ENCODE assay signal across 9 cellular contexts in genomic region chr1:212470059-212470458, GRCh38. TPM values are rescaled to one million over a fixed set of nuclear protein-coding genes. Genes with fewer than 3 reads are reported as not detected.
DNase-seq lines count a peak whose midpoint lies in the region; ATAC-seq, FAIRE-seq and TF ChIP-seq lines count a peak whose summit lies in the region.
"Had no signal": no experiment of that assay in that cellular context is flagged by ENCODE, and none has a peak within 500 bp of the region (broad histone marks: within the 10 kb centered on the region; RNA-seq: fewer than 3 reads in every experiment).

No MANE protein-coding gene starts in this region.

- no peaks in the 10 kb centered on the region for H3K4me1 ChIP-seq in smooth muscle cell (ENCODE audit: low read depth)

- FAIRE-seq in H54 (lab: Jason Lieb, UNC) = peak; percentile 84
- FAIRE-seq: endometrium had no signal

- no peaks in the 10 kb centered on the region for H3K9me3 ChIP-seq in smooth muscle cell (replicated peaks; ENCODE audit: low read depth)

- peak overlapping the region; percentile 87 for H3K27ac ChIP-seq in smooth muscle cell (ENCODE audit: low read depth)

- no peaks in the 10 kb centered on the region for H3K27me3 ChIP-seq in smooth muscle cell (ENCODE audit: low read depth)

- no peak for ATAC-seq in GM18505 (IDR thresholded peaks at IDR 0.05; ENCODE audit: unreplicated experiment)

- peak overlapping the region; percentile 76 to 96 (median 95) for H3K27ac Mint-ChIP-seq in brain

- 11% methylated on average over 15 of the region's 15 CpGs for WGBS in smooth muscle cell (ENCODE audit: low lambda C conversion rate)

- no peaks in the 10 kb centered on the region for H3K27me3 Mint-ChIP-seq in brain

- H3F3A ChIP-seq in smooth muscle cell (ENCODE audit: low read depth) = no peaks in the 10 kb centered on the region

- no peaks in the 10 kb centered on the region for H3K9me3 Mint-ChIP-seq in brain

- no peaks in the 10 kb centered on the region for H3K36me3 ChIP-seq in smooth muscle cell (ENCODE audit: low read depth)

- peak overlapping the region; percentile 52 for H3K9ac ChIP-seq in smooth muscle cell (ENCODE audit: low read depth)

- peaks cover 11% of the 10 kb centered on the region for H3K4me1 Mint-ChIP-seq in brain

- no peaks in the 10 kb centered on the region for H3K36me3 Mint-ChIP-seq in brain

- no peaks in the 10 kb centered on the region for H4K20me1 ChIP-seq in smooth muscle cell (ENCODE audit: low read depth)

- no peak overlapping the region for H3K4me3 ChIP-seq in smooth muscle cell

- H3K79me2 ChIP-seq in smooth muscle cell (ENCODE audit: low read depth) = no peaks in the 10 kb centered on the region

- TF ChIP-seq CTCF in brain (conservative IDR thresholded peaks at IDR 0.05) = no peak
- TF ChIP-seq CTCF in smooth muscle cell (IDR thresholded peaks at IDR 0.05; ENCODE audit: borderline replicate concordance, insufficient read depth, poor library complexity, severe bottlenecking) = no peak

- H3K4me2 ChIP-seq in smooth muscle cell = peak overlapping the region; percentile 69

- no peak overlapping the region for H2AFZ ChIP-seq in smooth muscle cell (ENCODE audit: low read depth)

- peak; percentile 92 for DNase-seq in H54 (ENCODE audit: insufficient read length, low spot score)
- DNase-seq in inferior parietal cortex (ENCODE audit: extremely low spot score) = peak; percentile 89
- DNase-seq in smooth muscle cell (lab: John Stamatoyannopoulos, UW; ENCODE audit: unreplicated experiment) = peak; percentile 36
- DNase-seq in NCI-H524 (lab: John Stamatoyannopoulos, UW) = no peak
- no peak for DNase-seq in DMS153 treated with DMSO at 0.1 percent for 48 hours (lab: John Stamatoyannopoulos, UW; ENCODE audit: unreplicated experiment)
- no peak for DNase-seq in DMS114 treated with DMSO at 0.1 percent for 48 hours (lab: John Stamatoyannopoulos, UW; ENCODE audit: unreplicated experiment)

- TF ChIP-seq POLR2A in H54 (IDR thresholded peaks at IDR 0.05; ENCODE audit: low read depth, low read length) (no peak), GM18505 (IDR thresholded peaks at IDR 0.05; ENCODE audit: borderline replicate concordance, extremely low read depth, insufficient read depth, insufficient read length) (no peak)

- H3K4me3 Mint-ChIP-seq in brain = peak overlapping the region in 4 of 5 experiments; percentile 18 to 77 (median 48)

RNA-seq across cellular contexts. Expression of gene NENF, which starts 37.3 kb away (rescaled TPM):
- polyA plus RNA-seq in brain (ENCODE audit: insufficient read depth, low read depth, low replicate concordance) (146 TPM), smooth muscle cell (90.7 and 103 TPM in 2 replicates)
- 53.8 and 53.9 TPM in 2 replicates for total RNA-seq in smooth muscle cell

RNA-seq across cellular contexts. Expression of gene PACC1, which starts 55.4 kb away (rescaled TPM):
- polyA plus RNA-seq in brain (ENCODE audit: insufficient read depth, low read depth, low replicate concordance) (38.4 TPM), smooth muscle cell (8.5 and 10.7 TPM in 2 replicates)
- total RNA-seq in smooth muscle cell = 8.8 and 9.7 TPM in 2 replicates

Comparison
In these comparisons a context has a peak if more than half of its experiments do, and no peak if none do; other contexts are left out.
1. DNase-seq: peak in H54 (single experiment), inferior parietal cortex (single experiment) and smooth muscle cell (single experiment); none in NCI-H524 (0 of 2), DMS153 treated with DMSO at 0.1 percent for 48 hours (single experiment) and DMS114 treated with DMSO at 0.1 percent for 48 hours (single experiment).